15 cellular contexts compared by ENCODE assay signal in the genomic region with DNA sequence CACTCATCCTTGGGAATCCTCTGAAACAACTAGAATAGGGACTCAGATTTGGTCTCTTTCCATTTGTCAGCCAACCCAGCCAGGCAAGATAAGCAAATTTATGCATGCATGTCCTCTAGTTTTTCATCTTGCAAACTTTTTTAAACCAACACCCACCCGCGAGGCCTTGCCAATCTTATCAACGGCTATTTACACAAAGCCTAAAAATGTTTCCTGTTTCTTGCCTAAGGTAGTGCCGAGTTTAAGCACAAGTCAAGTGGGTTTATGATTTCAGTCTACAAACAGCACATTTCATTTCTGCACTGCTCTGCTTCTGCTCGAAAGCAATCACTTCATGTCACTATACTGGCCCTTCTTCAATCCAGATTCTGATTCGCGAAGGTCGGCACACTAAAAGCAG.
A peak's percentile ranks its signal among the peaks of the same experiment; 100 is the strongest.
DNase-seq lines count a peak whose midpoint lies in the region; ATAC-seq and TF ChIP-seq lines count a peak whose summit lies in the region.
"Had no signal": no experiment of that assay in that cellular context is flagged by ENCODE, and none has a peak within 500 bp of the region (broad histone marks: within the 10 kb centered on the region; RNA-seq: fewer than 3 reads in every experiment).

No MANE protein-coding gene starts in this region.

- CTCF ChIA-PET in IMR-90 (lab: Yijun Ruan, JAX): no interaction called here

- peaks cover 25% of the 10 kb centered on the region for H3K36me3 Mint-ChIP-seq in progenitor cell of endocrine pancreas (ENCODE audit: insufficient read depth)

- H3K36me3 ChIP-seq in IMR-90 (ENCODE audit: control insufficient read depth, insufficient read depth, low read length) (peaks cover 11% of the 10 kb centered on the region; the same call in 1 of the 2 replicates), colonic mucosa (no peaks in the 10 kb centered on the region), MG63 (peaks cover 9% of the 10 kb centered on the region; the same call in 1 of the 2 replicates)

- H3K9ac ChIP-seq in IMR-90 (ENCODE audit: low read depth, low read length) (no peak overlapping the region), colonic mucosa (ENCODE audit: low read depth in 2 of 2, low read length in 2 of 2) (peak overlapping the region in 1 of 2 donors; percentile 14)

- in situ Hi-C loops in IMR-90 (cut with MboI; ENCODE audit: low sequenced_read_pairs): no loop called here

- no TSS peak for BruUV-seq in IMR-90 (replicated peaks; lab: Mats Ljungman, UMichigan)

- no peak overlapping the region for H4K8ac ChIP-seq in IMR-90 (ENCODE audit: low read depth in 2 of 2, low read length in 2 of 2)

- no peak overlapping the region for H2BK120ac ChIP-seq in IMR-90 (ENCODE audit: low read depth, low read length)

- H4K5ac ChIP-seq in IMR-90 (ENCODE audit: low read depth, low read length): peak overlapping the region; percentile 48; the same call in 1 of the 2 replicates

- H2AK9ac ChIP-seq in IMR-90 (replicated peaks; ENCODE audit: low read depth, low read length, poor library complexity): no peak overlapping the region

- no peak overlapping the region for H2BK20ac ChIP-seq in IMR-90 (ENCODE audit: low read depth, low read length)

- H3K18ac ChIP-seq in IMR-90 (ENCODE audit: low read depth, low read length): peak overlapping the region; percentile 17; the same call in 1 of the 2 replicates

- H2AFZ ChIP-seq in IMR-90 (replicated peaks; ENCODE audit: low read length, poor library complexity): no peak overlapping the region
- H2AFZ ChIP-seq: GM23338 had no signal

- DNase-seq in IMR-90: no peak
- peak; percentile 52 for DNase-seq in colonic mucosa
- peak in 1 of 2 donors; percentile 23 for DNase-seq in left colon
- no peak for DNase-seq in progenitor cell of endocrine pancreas (ENCODE audit: low spot score, unreplicated experiment)
- no peak for DNase-seq in activated CD8-positive, alpha-beta memory T cell treated with anti-CD3 and anti-CD28 coated beads for 24 hours
- DNase-seq in MG63: no peak
- no peak for DNase-seq in iPS-NIHi11 (ENCODE audit: low spot score)
- DNase-seq: C1 segment of cervical spinal cord; CD4-positive, alpha-beta memory T cell; DMS153; DND-41; GDM1; H9 had no signal

- no peaks in the 10 kb centered on the region for H3K27me3 ChIP-seq in IMR-90 (ENCODE audit: control insufficient read depth, insufficient read depth, low read length)
- H3K27me3 ChIP-seq in colonic mucosa: no peaks in the 10 kb centered on the region
- H3K27me3 ChIP-seq in MG63: no peaks in the 10 kb centered on the region

- H3K27ac Mint-ChIP-seq in progenitor cell of endocrine pancreas: peak overlapping the region; percentile 42
- H3K27ac Mint-ChIP-seq: B cell; CD4-positive, alpha-beta memory T cell; GM23338; H9 had no signal

- no CpG with 5 or more reads among the region's 8 CpGs for WGBS in IMR-90 (ENCODE audit: extremely low coverage in 2 of 2, insufficient read length in 1 of 2), 2 experiments

- POLR2A ChIA-PET in IMR-90 (lab: Charles Lee; ENCODE audit: unreplicated experiment): no interaction called here

- dilution Hi-C loops in IMR-90 (cut with HindIII; ENCODE audit: low sequenced_read_pairs, unreplicated experiment): no loop called here

- H3K4me1 ChIP-seq in IMR-90 (ENCODE audit: control insufficient read depth, insufficient read depth, low read length): peaks cover 4% of the 10 kb centered on the region
- peaks cover 5% of the 10 kb centered on the region for H3K4me1 ChIP-seq in colonic mucosa

- no peak overlapping the region for H4K91ac ChIP-seq in IMR-90 (ENCODE audit: insufficient read depth, low read depth, low read length)

- peaks cover 0 to 8% of the 10 kb centered on the region in 2 experiments; a peak in 2 of 4 replicates for H3K79me1 ChIP-seq in IMR-90 (ENCODE audit: low read depth in 1 of 2, low read length in 2 of 2)

- no peak for TF ChIP-seq RAD21 in IMR-90 (IDR thresholded peaks at IDR 0.05; ENCODE audit: low read length)

- no peaks in the 10 kb centered on the region for H4K20me1 ChIP-seq in IMR-90 (ENCODE audit: insufficient read depth, low read length)

- TF ChIP-seq CTCF in IMR-90 (conservative IDR thresholded peaks at IDR 0.05; ENCODE audit: low read depth, low read length): no peak
- no peak for TF ChIP-seq CTCF in colonic mucosa (IDR thresholded peaks at IDR 0.05)
- no peak for TF ChIP-seq CTCF in progenitor cell of endocrine pancreas (IDR thresholded peaks at IDR 0.05; ENCODE audit: unreplicated experiment)

- no peak overlapping the region for H3K4ac ChIP-seq in IMR-90 (ENCODE audit: low read depth, low read length)

- H3K14ac ChIP-seq in IMR-90 (replicated peaks; ENCODE audit: low read depth, low read length): no peak overlapping the region

- H3K4me2 ChIP-seq in IMR-90 (ENCODE audit: low read depth, low read length): peak overlapping the region; percentile 73
- H3K4me2 ChIP-seq: GM23338 had no signal

- H3K4me3 Mint-ChIP-seq in progenitor cell of endocrine pancreas (ENCODE audit: low read depth): no peak overlapping the region
- H3K4me3 Mint-ChIP-seq: B cell; CD4-positive, alpha-beta memory T cell; GM23338; H9 had no signal

- no peak overlapping the region for H2BK5ac ChIP-seq in IMR-90 (ENCODE audit: low read depth, low read length, poor library complexity, severe bottlenecking)

- peaks cover 24% of the 10 kb centered on the region for H3K4me1 Mint-ChIP-seq in progenitor cell of endocrine pancreas (ENCODE audit: low read depth)
- H3K4me1 Mint-ChIP-seq: GM23338, H9 had no signal

- peak overlapping the region; percentile 58; the same call in 1 of the 2 replicates for H3K27ac ChIP-seq in IMR-90 (ENCODE audit: insufficient read depth, low read length)
- no peak overlapping the region for H3K27ac ChIP-seq in colonic mucosa

- no peak overlapping the region for H3K56ac ChIP-seq in IMR-90 (ENCODE audit: extremely low read depth, insufficient read depth, low read length)

- no peak overlapping the region for H3K23ac ChIP-seq in IMR-90 (ENCODE audit: low read depth, low read length)

- no peaks in the 10 kb centered on the region for H3K27me3 Mint-ChIP-seq in progenitor cell of endocrine pancreas
- H3K27me3 Mint-ChIP-seq: B cell; CD4-positive, alpha-beta memory T cell had no signal

- TF ChIP-seq POLR2A in IMR-90 (IDR thresholded peaks at IDR 0.05; ENCODE audit: low read depth, low read length): no peak

- H3K9me1 ChIP-seq in IMR-90 (ENCODE audit: insufficient read depth, low read length): peaks cover 2% of the 10 kb centered on the region; the same call in 1 of the 2 replicates

- no peak overlapping the region for H2BK15ac ChIP-seq in IMR-90 (ENCODE audit: low read depth, low read length)

- H2AK5ac ChIP-seq in IMR-90 (ENCODE audit: low read depth, low read length): no peak overlapping the region

- peaks cover 6% of the 10 kb centered on the region for H3K9me3 Mint-ChIP-seq in progenitor cell of endocrine pancreas (ENCODE audit: low read depth)
- H3K9me3 Mint-ChIP-seq: H9 had no signal

- H3K9me3 ChIP-seq in IMR-90 (ENCODE audit: control insufficient read depth, insufficient read depth, low read length) (no peaks in the 10 kb centered on the region), colonic mucosa (no peaks in the 10 kb centered on the region), MG63 (no peaks in the 10 kb centered on the region)

- no peak; the same call in 1 of the 2 replicates for ATAC-seq in IMR-90 (ENCODE audit: low read depth)
- ATAC-seq in left colon: peak; percentile 54
- ATAC-seq: GM23338 had no signal

- no peak overlapping the region for H3K4me3 ChIP-seq in IMR-90 (ENCODE audit: insufficient read depth, low read depth, low read length)
- no peak overlapping the region for H3K4me3 ChIP-seq in colonic mucosa
- H3K4me3 ChIP-seq in MG63: no peak overlapping the region
- H3K4me3 ChIP-seq: GM23338 had no signal

- intact Hi-C loops in IMR-90 (cut with micrococcal nuclease) (no loop called here), colonic mucosa (cut with DNase I) (no loop called here), left colon (cut with DNase I, micrococcal nuclease) (no loop called here)

TF ChIP-seq in IMR-90, 13 proteins besides CTCF, POLR2A, EP300 and RAD21:
- TF ChIP-seq RCOR1 (IDR thresholded peaks at IDR 0.05; ENCODE audit: insufficient replicate concordance, low read length) (no peak), MAZ (IDR thresholded peaks at IDR 0.05; ENCODE audit: borderline replicate concordance, low read depth, low read length) (no peak), CHD1 (IDR thresholded peaks at IDR 0.05; ENCODE audit: low read depth, low read length) (no peak), BHLHE40 (IDR thresholded peaks at IDR 0.05; ENCODE audit: low read depth, low read length) (no peak), MAFK (IDR thresholded peaks at IDR 0.05; ENCODE audit: low read depth, low read length) (no peak), CEBPB (IDR thresholded peaks at IDR 0.05; ENCODE audit: low read depth, low read length) (no peak), NFE2L2 (IDR thresholded peaks at IDR 0.05; ENCODE audit: low read depth, low read length) (no peak), MXI1 (IDR thresholded peaks at IDR 0.05; ENCODE audit: borderline replicate concordance, low read depth, low read length) (no peak)
- TF ChIP-seq, protein P1, sequence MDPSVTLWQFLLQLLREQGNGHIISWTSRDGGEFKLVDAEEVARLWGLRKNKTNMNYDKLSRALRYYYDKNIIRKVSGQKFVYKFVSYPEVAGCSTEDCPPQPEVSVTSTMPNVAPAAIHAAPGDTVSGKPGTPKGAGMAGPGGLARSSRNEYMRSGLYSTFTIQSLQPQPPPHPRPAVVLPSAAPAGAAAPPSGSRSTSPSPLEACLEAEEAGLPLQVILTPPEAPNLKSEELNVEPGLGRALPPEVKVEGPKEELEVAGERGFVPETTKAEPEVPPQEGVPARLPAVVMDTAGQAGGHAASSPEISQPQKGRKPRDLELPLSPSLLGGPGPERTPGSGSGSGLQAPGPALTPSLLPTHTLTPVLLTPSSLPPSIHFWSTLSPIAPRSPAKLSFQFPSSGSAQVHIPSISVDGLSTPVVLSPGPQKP (IDR thresholded peaks at IDR 0.05; ENCODE audit: borderline replicate concordance, low read depth, low read length): no peak
TF ChIP-seq in IMR-90: peak in this region for 0.
